Comparison of ENCODE assay signal across 8 cellular contexts in the genomic region with DNA sequence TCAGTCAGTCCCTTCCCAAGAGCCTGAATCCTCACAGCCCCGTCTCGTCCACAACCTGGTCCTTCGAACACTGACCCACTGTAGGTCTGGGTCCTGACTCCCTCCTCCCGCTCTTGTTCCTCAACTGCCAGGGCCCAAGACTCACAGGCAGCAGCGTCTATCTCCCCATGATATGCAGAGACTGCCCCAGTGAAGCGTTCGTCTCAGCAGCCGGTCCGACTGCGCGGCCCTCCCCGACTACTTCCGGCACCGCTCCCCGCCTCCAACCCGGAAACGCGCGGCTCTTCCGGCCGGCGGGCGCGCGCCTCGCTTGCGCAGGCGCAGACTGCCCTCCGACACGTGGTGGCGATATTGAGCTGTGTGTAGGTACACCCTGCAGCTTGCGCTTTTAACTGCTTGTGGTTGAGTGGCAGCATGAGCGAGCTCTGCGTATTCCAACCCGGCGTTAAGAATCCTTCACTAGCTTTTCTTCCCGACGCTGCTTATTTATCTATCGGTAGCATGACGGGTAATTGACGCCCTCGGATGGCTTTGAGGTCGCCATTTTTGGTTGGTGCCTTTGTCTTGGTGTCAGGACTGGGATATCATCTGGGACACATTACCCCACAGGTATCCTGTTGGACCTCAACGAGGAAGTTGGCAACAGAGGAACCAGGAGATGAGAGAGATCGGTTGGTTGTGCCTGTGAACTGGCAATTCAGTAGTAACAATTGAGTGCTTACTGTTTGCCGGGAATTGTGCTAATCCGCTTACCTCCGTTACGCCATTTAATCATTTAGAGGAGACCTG. TPM values are rescaled to one million over a fixed set of nuclear protein-coding genes. Genes with fewer than 3 reads are reported as not detected.
DNase-seq lines count a peak whose midpoint lies in the region; ATAC-seq and TF ChIP-seq lines count a peak whose summit lies in the region.

A gene with protein sequence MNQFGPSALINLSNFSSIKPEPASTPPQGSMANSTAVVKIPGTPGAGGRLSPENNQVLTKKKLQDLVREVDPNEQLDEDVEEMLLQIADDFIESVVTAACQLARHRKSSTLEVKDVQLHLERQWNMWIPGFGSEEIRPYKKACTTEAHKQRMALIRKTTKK (minus strand): TSS at position 221 of the 789 bp plus-strand sequence. CDS start 20,986 bp downstream, outside the sequence.

- H3K4me1 ChIP-seq in HAP-1, result peaks cover 16% of the 10 kb centered on the region
- peaks cover 18% of the 10 kb centered on the region for H3K4me1 ChIP-seq in MM.1S (ENCODE audit: low read length)
- no peaks in the 10 kb centered on the region for H3K4me1 ChIP-seq in foreskin keratinocyte
- peaks cover 4 to 6% of the 10 kb centered on the region in 2 donors for H3K4me1 ChIP-seq in neuronal stem cell (ENCODE audit: control insufficient read depth in 2 of 2, insufficient read depth in 1 of 2, low read depth in 1 of 2, low read length in 2 of 2)

- H3K23ac ChIP-seq in neuronal stem cell (ENCODE audit: low read depth, low read length, poor library complexity), result peak within 1 kb of the TSS; percentile 82

- peak within 1 kb of the TSS; percentile 93 for H3K9ac ChIP-seq in MM.1S (ENCODE audit: low read length)
- peak within 1 kb of the TSS; percentile 97 for H3K9ac ChIP-seq in neuronal stem cell (ENCODE audit: low read depth, low read length, poor library complexity)

- no peaks in the 10 kb centered on the region for H4K20me1 ChIP-seq in MM.1S (ENCODE audit: insufficient read depth, low read length)

- H3K4ac ChIP-seq in neuronal stem cell (ENCODE audit: low read length), result no peak within 1 kb of the TSS

- H3K27me3 ChIP-seq in HAP-1 (ENCODE audit: low read depth) (no peaks in the 10 kb centered on the region), MM.1S (replicated peaks; ENCODE audit: insufficient read depth, low read length) (no peaks in the 10 kb centered on the region), foreskin keratinocyte (no peaks in the 10 kb centered on the region), neuronal stem cell (ENCODE audit: control insufficient read depth in 3 of 3, insufficient read depth in 3 of 3, low read depth in 1 of 3, low read length in 3 of 3) (no peaks in the 10 kb centered on the region)

- H2AK5ac ChIP-seq in neuronal stem cell (ENCODE audit: low read depth, low read length), result no peak within 1 kb of the TSS

- no peak within 1 kb of the TSS for H2BK5ac ChIP-seq in neuronal stem cell (ENCODE audit: low read length)

- H3K27ac ChIP-seq in MM.1S (ENCODE audit: low read length) (peak within 1 kb of the TSS; percentile 98), foreskin keratinocyte (peak within 1 kb of the TSS; percentile 78), neuronal stem cell (replicated peaks; ENCODE audit: low read length) (peak within 1 kb of the TSS; percentile 78)

- no CpG with 5 or more reads among the region's 49 CpGs for WGBS in neuronal stem cell (ENCODE audit: extremely low coverage in 2 of 2, insufficient read length in 2 of 2, insufficient replicate concordance in 1 of 2), 2 donors

- H3K4me3 ChIP-seq in HAP-1 (peak within 1 kb of the TSS; percentile 94), MM.1S (ENCODE audit: low read length) (peak within 1 kb of the TSS; percentile 97), neuronal stem cell (ENCODE audit: low read length in 2 of 2) (peak within 1 kb of the TSS; percentile 88 to 89)

- ATAC-seq in foreskin keratinocyte, result peak; percentile 88

- H2BK120ac ChIP-seq in neuronal stem cell (ENCODE audit: low read depth, low read length), result no peak within 1 kb of the TSS

- no peak within 1 kb of the TSS for H4K8ac ChIP-seq in neuronal stem cell (ENCODE audit: low read depth, low read length)

- no peaks in the 10 kb centered on the region for H3K9me2 ChIP-seq in MM.1S (replicated peaks; ENCODE audit: insufficient read depth, low read length)

- peaks cover 29% of the 10 kb centered on the region for H3K79me2 ChIP-seq in MM.1S (ENCODE audit: low read length)

- H3K14ac ChIP-seq in neuronal stem cell (ENCODE audit: low read length), result peak within 1 kb of the TSS; percentile 89

- peak; percentile 95 for DNase-seq in GDM1 (lab: John Stamatoyannopoulos, UW)
- DNase-seq in HAP-1 (ENCODE audit: low spot score in 2 of 2), result peak; percentile 92 to 94
- DNase-seq in MM.1S, result peak; percentile 98
- peak; percentile 80 for DNase-seq in SIG-M5 (lab: John Stamatoyannopoulos, UW)
- DNase-seq in activated gamma-delta T cell treated with Interleukin-2 at 50 U/mL for 16 hours, result peak; percentile 90
- peak; percentile 88 to 93 for DNase-seq in foreskin keratinocyte
- peak; percentile 93 for DNase-seq in neuronal stem cell (ENCODE audit: low spot score)

- no peaks in the 10 kb centered on the region for H3K79me1 ChIP-seq in neuronal stem cell (ENCODE audit: low read depth, low read length)

- no peak within 1 kb of the TSS for H2BK12ac ChIP-seq in neuronal stem cell (ENCODE audit: low read length)

- H3K4me2 ChIP-seq in MM.1S (ENCODE audit: low read depth, low read length) (peak within 1 kb of the TSS; percentile 98), neuronal stem cell (ENCODE audit: insufficient read depth, low read length, poor library complexity, severe bottlenecking) (peak within 1 kb of the TSS; percentile 55)

- H3K18ac ChIP-seq in neuronal stem cell (ENCODE audit: low read length), result peak within 1 kb of the TSS; percentile 84

- H2AFZ ChIP-seq in MM.1S (ENCODE audit: low read length) (peak within 1 kb of the TSS; percentile 88), neuronal stem cell (ENCODE audit: low read length) (peak within 1 kb of the TSS; percentile 93)

- TF ChIP-seq CTCF in MM.1S (IDR thresholded peaks at IDR 0.05; ENCODE audit: low read length), result peak; percentile 42
- peak; percentile 73 for TF ChIP-seq CTCF in foreskin keratinocyte (conservative IDR thresholded peaks at IDR 0.05)
- TF ChIP-seq CTCF in subcutaneous adipose tissue (IDR thresholded peaks at IDR 0.05; ENCODE audit: low read depth), result no peak

- 0 out of 2 replicates have a peak, but pooled peaks cover 2% of the 10 kb centered on the region for H3K36me3 ChIP-seq in HAP-1 (replicated peaks)
- H3K36me3 ChIP-seq in MM.1S (replicated peaks; ENCODE audit: insufficient read depth, low read length), result no peaks in the 10 kb centered on the region
- H3K36me3 ChIP-seq in neuronal stem cell (replicated peaks in 1 of 2; ENCODE audit: control insufficient read depth in 2 of 2, insufficient read depth in 2 of 2, low read length in 2 of 2), result peaks cover 0 to 4% of the 10 kb centered on the region in 2 donors

- H4K91ac ChIP-seq in neuronal stem cell (ENCODE audit: low read depth, low read length, poor library complexity), result no peak within 1 kb of the TSS

- in situ Hi-C loops in HAP-1 (cut with MboI; ENCODE audit: low sequenced_read_pairs), result loop anchor here (10.0 kb wide), 2 partner anchors 232 to 542 kb away; a partner anchor contains a TSS

- peaks cover 19% of the 10 kb centered on the region for H3F3A ChIP-seq in MM.1S (ENCODE audit: insufficient read depth, low read length)

- H3K9me3 ChIP-seq in HAP-1 (no peaks in the 10 kb centered on the region), MM.1S (replicated peaks; ENCODE audit: insufficient read depth, low read length) (no peaks in the 10 kb centered on the region), neuronal stem cell (replicated peaks in 1 of 2; ENCODE audit: control insufficient read depth in 2 of 2, insufficient read depth in 1 of 2, low read depth in 1 of 2, low read length in 2 of 2) (no peaks in the 10 kb centered on the region)

- no peak within 1 kb of the TSS for H2BK15ac ChIP-seq in neuronal stem cell (ENCODE audit: low read length)

RNA-seq across cellular contexts. Expression of the gene that starts here (rescaled TPM):
- total RNA-seq in foreskin keratinocyte (27.5 and 27.6 TPM in 2 replicates), subcutaneous adipose tissue (10 to 100 TPM; 18.3 to 27.1 (median 23.3) TPM)
- 26.5 and 30.4 TPM in 2 replicates for polyA plus RNA-seq in foreskin keratinocyte
- 46.1 TPM for polyA plus RNA-seq in neuronal stem cell (2013, experiment 1 of 2)
- polyA plus RNA-seq in neuronal stem cell (2013, experiment 2 of 2), result 45.9 TPM

Comparison
In these comparisons a context has a peak if more than half of its experiments do, and no peak if none do; other contexts are left out.
1. Peak in every context shown above with its lines: DNase-seq, ATAC-seq, H3K4me3 ChIP-seq and H3K27ac ChIP-seq.